In the genomic region with DNA sequence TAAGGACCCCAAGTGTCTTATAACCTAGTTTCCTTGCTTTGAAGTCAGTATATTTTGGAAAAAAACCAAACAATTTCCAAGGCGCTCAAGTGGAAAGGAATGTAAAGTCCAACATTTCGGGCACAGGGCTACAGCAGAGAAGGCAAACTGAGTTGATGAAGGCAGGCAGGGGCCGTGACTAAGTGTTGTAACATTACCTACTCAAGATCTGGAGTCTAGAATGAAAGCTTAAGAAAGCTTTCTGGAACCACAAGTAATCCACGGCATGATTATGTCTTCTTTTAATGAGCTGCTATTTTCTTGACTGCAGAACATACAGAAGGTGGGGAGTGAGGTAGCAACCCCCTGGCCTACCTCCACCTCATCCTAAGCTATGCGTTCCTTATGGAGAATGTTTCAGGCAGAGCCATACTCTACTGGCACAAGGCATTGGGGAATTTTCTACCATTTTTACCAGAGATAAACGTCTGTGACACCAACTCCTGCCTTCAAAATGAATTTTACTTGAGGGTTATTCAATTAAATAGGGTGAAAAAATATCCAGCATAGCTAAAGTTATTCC, we compare ENCODE assay signal across 1 cellular context.
TF ChIP-seq lines count a peak whose summit lies in the region.

No MANE protein-coding gene starts in this region.

TF ChIP-seq in H1, 55 proteins besides CTCF, POLR2A, EP300 and RAD21:
- TF ChIP-seq POLR2AphosphoS5 (IDR thresholded peaks at IDR 0.05; ENCODE audit: low read depth, low read length): peak; percentile 85
- TF ChIP-seq GABPA (IDR thresholded peaks at IDR 0.05; ENCODE audit: borderline replicate concordance, insufficient read depth, low read length): no peak
